In genomic region chr9:129487307-129487657, GRCh38 we compare ENCODE assay signal across 10 cellular contexts.
DNase-seq lines count a peak whose midpoint lies in the region; ATAC-seq and TF ChIP-seq lines count a peak whose summit lies in the region.
"Had no signal": no experiment of that assay in that cellular context is flagged by ENCODE, and none has a peak within 500 bp of the region (broad histone marks: within the 10 kb centered on the region; RNA-seq: fewer than 3 reads in every experiment).

No MANE protein-coding gene starts in this region.

- TF ChIP-seq POLR2A in gastroesophageal sphincter (IDR thresholded peaks at IDR 0.05) (no peak), sigmoid colon (IDR thresholded peaks at IDR 0.05) (no peak)

- H3K4me3 ChIP-seq in gastroesophageal sphincter (no peak overlapping the region), sigmoid colon (no peak overlapping the region)

- DNase-seq in Calu3 (no peak), activated B cell treated with CpG ODN at 0.5 μM for 24 hours (no peak), sigmoid colon (no peak), DMS153 treated with DMSO at 0.1 percent for 48 hours (lab: John Stamatoyannopoulos, UW; ENCODE audit: unreplicated experiment) (no peak), posterior cingulate gyrus (no peak)
- DNase-seq: NCI-H1417 treated with DMSO at 0.1 percent for 48 hours had no signal

- H3K4me1 ChIP-seq in gastroesophageal sphincter (peaks cover 4 to 95% (median 69%) of the 10 kb centered on the region in 3 donors), sigmoid colon (peaks cover 0 to 96% (median 86%) of the 10 kb centered on the region in 4 donors)

- peak overlapping the region; percentile 98 for H3K27ac Mint-ChIP-seq in Calu3 (ENCODE audit: unreplicated experiment)
- peak overlapping the region; percentile 53 for H3K27ac Mint-ChIP-seq in activated B cell treated with CpG ODN at 0.5 μM for 24 hours

- H3K4me3 Mint-ChIP-seq in Calu3 (ENCODE audit: low read depth, unreplicated experiment) (peak overlapping the region; percentile 59), activated B cell treated with CpG ODN at 0.5 μM for 24 hours (peak overlapping the region; percentile 81)

- H3K4me1 Mint-ChIP-seq in Calu3 (ENCODE audit: low read depth, unreplicated experiment) (peaks cover 65% of the 10 kb centered on the region), activated B cell treated with CpG ODN at 0.5 μM for 24 hours (peaks cover 39% of the 10 kb centered on the region)

- CTCF ChIA-PET in Calu3 (lab: Charles Lee), result no interaction called here
- CTCF ChIA-PET in activated B cell treated with CpG ODN at 0.5 μM for 24 hours (lab: Charles Lee), result no interaction called here

- H3K36me3 Mint-ChIP-seq in Calu3 (ENCODE audit: insufficient read depth, unreplicated experiment) (peaks cover 76% of the 10 kb centered on the region), activated B cell treated with CpG ODN at 0.5 μM for 24 hours (ENCODE audit: low read depth) (no peaks in the 10 kb centered on the region)

- POLR2A ChIA-PET in activated B cell treated with CpG ODN at 0.5 μM for 24 hours (lab: Charles Lee), result no interaction called here

- intact Hi-C loops in Calu3 (cut with micrococcal nuclease; ENCODE audit: unreplicated experiment), result loop anchor here (5.0 to 10.0 kb wide), 4 partner anchors 72 to 345 kb away; partner anchors contain the start of gene IER5L
- intact Hi-C loops in activated B cell treated with CpG ODN at 0.5 μM for 24 hours (cut with micrococcal nuclease), result no loop called here
- intact Hi-C loops in sigmoid colon (cut with DNase I), result no loop called here
- intact Hi-C loops in posterior cingulate gyrus (cut with DNase I), result loop anchor here (10.0 kb wide), 1 partner anchor 152 kb away; no protein-coding TSS in a partner anchor

- H3K9me3 Mint-ChIP-seq in Calu3 (ENCODE audit: low read depth, unreplicated experiment) (no peaks in the 10 kb centered on the region), activated B cell treated with CpG ODN at 0.5 μM for 24 hours (no peaks in the 10 kb centered on the region)

- no TSS peak for BruUV-seq in Calu3 (replicated peaks; lab: Mats Ljungman, UMichigan)

- TF ChIP-seq CTCF in Calu3 (IDR thresholded peaks at IDR 0.05; ENCODE audit: unreplicated experiment), result no peak
- TF ChIP-seq CTCF in activated B cell treated with CpG ODN at 0.5 μM for 24 hours (IDR thresholded peaks at IDR 0.05), result no peak
- no peak for TF ChIP-seq CTCF in gastroesophageal sphincter (IDR thresholded peaks at IDR 0.05)
- TF ChIP-seq CTCF in sigmoid colon (IDR thresholded peaks at IDR 0.05), result no peak

- H3K36me3 ChIP-seq in gastroesophageal sphincter, result peaks cover 0 to 6% of the 10 kb centered on the region in 2 donors
- H3K36me3 ChIP-seq in sigmoid colon, result peaks cover 0 to 10% (median 0%) of the 10 kb centered on the region in 4 donors

- ATAC-seq in activated B cell treated with CpG ODN at 0.5 μM for 24 hours (ENCODE audit: low read depth), result no peak
- no peak for ATAC-seq in gastroesophageal sphincter
- no peak for ATAC-seq in HG03432 (IDR thresholded peaks at IDR 0.05; ENCODE audit: unreplicated experiment)
- ATAC-seq in GM21423 (IDR thresholded peaks at IDR 0.05; ENCODE audit: unreplicated experiment), result no peak

- no peak for TF ChIP-seq EP300 in gastroesophageal sphincter (IDR thresholded peaks at IDR 0.05)
- TF ChIP-seq EP300 in sigmoid colon (IDR thresholded peaks at IDR 0.05), result no peak

- H3K9me3 ChIP-seq in gastroesophageal sphincter (no peaks in the 10 kb centered on the region), sigmoid colon (no peaks in the 10 kb centered on the region)
- H3K9me3 ChIP-seq: HAP-1 had no signal

- H3K27me3 Mint-ChIP-seq in Calu3 (ENCODE audit: unreplicated experiment) (no peaks in the 10 kb centered on the region), activated B cell treated with CpG ODN at 0.5 μM for 24 hours (peaks cover 11% of the 10 kb centered on the region)

- H3K27me3 ChIP-seq in gastroesophageal sphincter (no peaks in the 10 kb centered on the region), sigmoid colon (no peaks in the 10 kb centered on the region)

- WGBS in gastroesophageal sphincter (ENCODE audit: low coverage in 1 of 2), 2 donors, result 33 to 40% methylated on average over 1 to 3 of the region's 3 CpGs
- WGBS in sigmoid colon, 2 donors, result 85 to 86% methylated on average over 3 of the region's 3 CpGs

- H3K27ac ChIP-seq in gastroesophageal sphincter (peak overlapping the region; percentile 95 to 100 (median 100)), sigmoid colon (peak overlapping the region; percentile 99 to 100 (median 99))

Comparison
In these comparisons a context has a peak if more than half of its experiments do, and no peak if none do; other contexts are left out.
1. intact Hi-C loops: an anchor here in Calu3 (5.0 to 10.0 kb wide) and posterior cingulate gyrus (10.0 kb wide); none called in activated B cell treated with CpG ODN at 0.5 μM for 24 hours and sigmoid colon.